7 cellular contexts compared by ENCODE assay signal in genomic region chr6:10414766-10415592, GRCh38. TPM values are rescaled to one million over a fixed set of nuclear protein-coding genes. Genes with fewer than 3 reads are reported as not detected.
DNase-seq lines count a peak whose midpoint lies in the region; ATAC-seq, FAIRE-seq and TF ChIP-seq lines count a peak whose summit lies in the region.

Gene TFAP2A, minus strand, starts transcription at chr6:10415074. Its CDS starts 83 bp downstream, at chr6:10414991.

- no peak within 1 kb of the TSS for H3K4me3 ChIP-seq in endothelial cell of umbilical vein (replicated peaks in 1 of 3; ENCODE audit: insufficient read depth in 1 of 3, low read depth in 1 of 3, low read length in 3 of 3)

- intact Hi-C loops in endothelial cell of umbilical vein (cut with micrococcal nuclease), result no loop called here

- H3K27ac ChIP-seq in endothelial cell of umbilical vein (ENCODE audit: insufficient read depth, low read depth, low read length), result no peak within 1 kb of the TSS

- H3K4me2 ChIP-seq in endothelial cell of umbilical vein (ENCODE audit: insufficient read depth, low read length), result no peak within 1 kb of the TSS

- H3K36me3 ChIP-seq in endothelial cell of umbilical vein (ENCODE audit: control insufficient read depth in 2 of 2, extremely low read depth in 1 of 2, insufficient read depth in 2 of 2, low read length in 2 of 2), result no peaks in the 10 kb centered on the region

- no peaks in the 10 kb centered on the region for H3K9me3 ChIP-seq in endothelial cell of umbilical vein (replicated peaks; ENCODE audit: control insufficient read depth, insufficient read depth, low read length)

- H2AFZ ChIP-seq in endothelial cell of umbilical vein (ENCODE audit: low read depth, low read length), result no peak within 1 kb of the TSS

- CTCF ChIA-PET in endothelial cell of umbilical vein (lab: Charles Lee), result interaction anchor here (0.5 to 3.1 kb wide), 8 partner anchors 9 to 1432 kb away, joined by 3 to 25 read pairs (median 5); no protein-coding TSS in a partner anchor

- no peak for ATAC-seq in HG03095 (IDR thresholded peaks at IDR 0.05; ENCODE audit: unreplicated experiment)
- ATAC-seq in GM21619 (IDR thresholded peaks at IDR 0.05; ENCODE audit: unreplicated experiment), result no peak
- no peak for ATAC-seq in GM21723 (IDR thresholded peaks at IDR 0.05; ENCODE audit: unreplicated experiment)

- H3K4me1 ChIP-seq in endothelial cell of umbilical vein (ENCODE audit: control insufficient read depth, extremely low read depth, insufficient read depth, low read length), result peaks cover 9% of the 10 kb centered on the region

- H3K27me3 ChIP-seq in endothelial cell of umbilical vein (ENCODE audit: control insufficient read depth in 2 of 2, insufficient read depth in 2 of 2, low read length in 2 of 2), result peaks cover 82 to 95% of the 10 kb centered on the region in 2 experiments

- POLR2A ChIA-PET in endothelial cell of umbilical vein (lab: Charles Lee), result no interaction called here

- DNase-seq in GM03348 (ENCODE audit: low spot score) (peak; percentile 63), OCI-M1 (lab: John Stamatoyannopoulos, UW) (peak; percentile 65), endothelial cell of umbilical vein (ENCODE audit: low read depth, low spot score) (no peak), renal cortical epithelial cell (ENCODE audit: low read depth) (peak; percentile 65)

- no peaks in the 10 kb centered on the region for H4K20me1 ChIP-seq in endothelial cell of umbilical vein (replicated peaks; ENCODE audit: control insufficient read depth, extremely low read depth, insufficient read depth, low read length)

- BruUV-seq in endothelial cell of umbilical vein (replicated peaks; lab: Mats Ljungman, UMichigan), result no TSS peak

- H3K9ac ChIP-seq in endothelial cell of umbilical vein (replicated peaks; ENCODE audit: extremely low read depth, insufficient read depth, low read length), result no peak within 1 kb of the TSS

- dilution Hi-C loops in endothelial cell of umbilical vein (cut with MboI; ENCODE audit: extremely low pct_ligation_motif_present, low sequenced_read_pairs), result no loop called here

- no peaks in the 10 kb centered on the region for H3K9me1 ChIP-seq in endothelial cell of umbilical vein (replicated peaks; ENCODE audit: control insufficient read depth, extremely low read depth, insufficient read depth, low read length)

- no peak for TF ChIP-seq CTCF in endothelial cell of umbilical vein (IDR thresholded peaks at IDR 0.05; ENCODE audit: extremely low read depth in 1 of 2, insufficient read depth in 1 of 2, low read depth in 1 of 2, low read length in 2 of 2)

- no peak for TF ChIP-seq POLR2A in endothelial cell of umbilical vein (IDR thresholded peaks at IDR 0.05; ENCODE audit: low read depth, low read length)

- no peaks in the 10 kb centered on the region for H3K79me2 ChIP-seq in endothelial cell of umbilical vein (ENCODE audit: control insufficient read depth, insufficient read depth, low read length)

- no peak for FAIRE-seq in endothelial cell of umbilical vein (lab: Jason Lieb, UNC)

TF ChIP-seq in endothelial cell of umbilical vein, 7 proteins besides CTCF, POLR2A, EP300 and RAD21:
- TF ChIP-seq EZH2 (IDR thresholded peaks at IDR 0.05; ENCODE audit: borderline replicate concordance, low read depth, low read length, severe bottlenecking), result peak; percentile 84
- TF ChIP-seq, protein P1, sequence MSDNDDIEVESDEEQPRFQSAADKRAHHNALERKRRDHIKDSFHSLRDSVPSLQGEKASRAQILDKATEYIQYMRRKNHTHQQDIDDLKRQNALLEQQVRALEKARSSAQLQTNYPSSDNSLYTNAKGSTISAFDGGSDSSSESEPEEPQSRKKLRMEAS (IDR thresholded peaks at IDR 0.05; ENCODE audit: insufficient read depth, insufficient read length), result no peak

RNA-seq across cellular contexts. Expression of gene TFAP2A, which starts in this region (rescaled TPM):
- not detected in 2 replicates for total RNA-seq in endothelial cell of umbilical vein
- 0.06 and 0.11 TPM in 2 replicates for polyA plus RNA-seq in endothelial cell of umbilical vein
- 0.10 and 0.23 TPM in 2 replicates for polyA plus RNA-seq in endothelial cell of umbilical vein (2011; cell fraction: cytosol; rRNA removed)
- polyA plus RNA-seq in endothelial cell of umbilical vein (2011; cell fraction: nucleus; rRNA removed), result 0.43 and 0.57 TPM in 2 replicates
- 0.31 TPM in 1 of 2 replicates, not detected in the other for polyA plus RNA-seq in endothelial cell of umbilical vein (2012)
- polyA minus RNA-seq in endothelial cell of umbilical vein, result not detected in 2 replicates
- 57.2 TPM for polyA minus RNA-seq in endothelial cell of umbilical vein (2011; cell fraction: cytosol; rRNA and poly(A)+ RNA removed)
- polyA minus RNA-seq in endothelial cell of umbilical vein (2011; cell fraction: nucleus; rRNA and poly(A)+ RNA removed), result 0.82 and 0.87 TPM in 2 replicates
- 2.3 and 11.2 TPM in 2 replicates for total RNA-seq in renal cortical epithelial cell
